In the genomic region with DNA sequence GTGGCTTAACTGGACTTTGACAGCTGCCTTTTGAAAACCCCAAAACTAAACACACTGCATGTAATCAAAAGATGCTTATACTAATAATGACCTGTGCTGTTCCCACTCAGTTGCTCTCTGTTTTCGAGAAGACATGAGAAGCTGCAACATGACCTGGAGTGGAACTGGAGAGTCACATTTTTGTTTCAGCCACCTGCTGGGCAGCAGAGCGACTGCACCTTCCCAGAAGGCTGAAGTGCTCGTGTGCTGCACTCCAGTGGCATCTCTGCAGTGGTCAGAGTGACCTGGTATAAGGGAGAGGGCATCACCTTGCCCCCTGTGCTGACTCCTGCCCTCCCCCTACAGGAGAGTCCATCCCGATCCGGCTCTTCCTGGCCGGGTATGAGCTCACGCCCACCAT, we compare ENCODE assay signal across 9 cellular contexts. TPM values are rescaled to one million over a fixed set of nuclear protein-coding genes. Genes with fewer than 3 reads are reported as not detected.
DNase-seq lines count a peak whose midpoint lies in the region; ATAC-seq and TF ChIP-seq lines count a peak whose summit lies in the region.
"Had no signal": no experiment of that assay in that cellular context is flagged by ENCODE, and none has a peak within 500 bp of the region (broad histone marks: within the 10 kb centered on the region; RNA-seq: fewer than 3 reads in every experiment).

No MANE protein-coding gene starts in this region.

- H3K4me3 Mint-ChIP-seq in natural killer cell, result no peak overlapping the region
- H3K4me3 Mint-ChIP-seq: CD8-positive, alpha-beta memory T cell had no signal

- intact Hi-C loops in natural killer cell (cut with micrococcal nuclease), result loop anchor here (1.0 kb wide), 1 partner anchor 37 kb away; no protein-coding TSS in a partner anchor

- H3K27ac Mint-ChIP-seq in natural killer cell, result no peak overlapping the region

- H3K4me1 Mint-ChIP-seq in natural killer cell, result peaks cover 5 to 9% of the 10 kb centered on the region in 2 donors

- no peak overlapping the region for H3K4me3 ChIP-seq in LNCaP clone FGC (ENCODE audit: low read depth, low read length)
- H3K4me3 ChIP-seq in choroid plexus epithelial cell (ENCODE audit: low read depth, low read length), result no peak overlapping the region

- H3K9me3 Mint-ChIP-seq in natural killer cell, result no peaks in the 10 kb centered on the region
- H3K9me3 Mint-ChIP-seq: CD8-positive, alpha-beta memory T cell had no signal

- ATAC-seq in GM21619 (IDR thresholded peaks at IDR 0.05; ENCODE audit: unreplicated experiment) (peak; percentile 96), natural killer cell (peak; percentile 47 to 77 (median 72)), GM21717 (IDR thresholded peaks at IDR 0.05; ENCODE audit: unreplicated experiment) (no peak)
- no peak for ATAC-seq in activated CD4-positive, CD25-positive, alpha-beta regulatory T cell treated with anti-CD3 and anti-CD28 coated beads, Interleukin-2, amount 50 U/mL, for 24 hours

- peaks cover 32% of the 10 kb centered on the region for H3K36me3 Mint-ChIP-seq in natural killer cell

- H3K27me3 Mint-ChIP-seq in natural killer cell (ENCODE audit: low read depth in 2 of 2), result no peaks in the 10 kb centered on the region
- H3K27me3 Mint-ChIP-seq: CD8-positive, alpha-beta memory T cell had no signal

- DNase-seq in NCI-H146 (lab: John Stamatoyannopoulos, UW) (peak; percentile 24), NCI-H146 treated with DMSO at 0.1 percent for 48 hours (lab: John Stamatoyannopoulos, UW; ENCODE audit: unreplicated experiment) (no peak), LNCaP clone FGC (ENCODE audit: low read depth) (no peak), choroid plexus epithelial cell (ENCODE audit: low read depth) (peak; percentile 64), natural killer cell (no peak)

- TF ChIP-seq CTCF in LNCaP clone FGC (IDR thresholded peaks at IDR 0.05; ENCODE audit: control insufficient read depth, extremely low read depth, insufficient read depth) (peak; percentile 43), choroid plexus epithelial cell (conservative IDR thresholded peaks at IDR 0.05; ENCODE audit: low read depth, low read length) (peak; percentile 70), natural killer cell (IDR thresholded peaks at IDR 0.05) (peak; percentile 63)

RNA-seq across cellular contexts. Expression of a gene that starts 8.6 kb away (rescaled TPM):
- 10 to 100 TPM; 21.6 to 25.4 (median 24.0) TPM for total RNA-seq in natural killer cell

RNA-seq across cellular contexts. Expression of a gene that starts 8.8 kb away (rescaled TPM):
- total RNA-seq in natural killer cell, result 10 to 100 TPM; 24.3 to 42.5 (median 39.3) TPM

RNA-seq across cellular contexts. Expression of a gene that starts 20.1 kb away (rescaled TPM):
- 100 to 1,000 TPM in 2 of 3 donors, 10 to 100 TPM in 1; 83.0 to 113 (median 107) TPM for total RNA-seq in natural killer cell

RNA-seq across cellular contexts. Expression of a gene that starts 20.8 kb away (rescaled TPM):
- total RNA-seq in natural killer cell, result 10 to 100 TPM; 27.6 to 33.6 (median 31.2) TPM

RNA-seq across cellular contexts. Expression of a gene that starts 31.6 kb away (rescaled TPM):
- total RNA-seq in natural killer cell, result under 1 TPM in 1 of 3 donors, not detected in 2; 0.38 TPM

Comparison
In these comparisons a context has a peak if more than half of its experiments do, and no peak if none do; other contexts are left out.
1. DNase-seq: peak in NCI-H146 (single experiment) and choroid plexus epithelial cell (single experiment); none in NCI-H146 treated with DMSO at 0.1 percent for 48 hours (single experiment), LNCaP clone FGC (single experiment) and natural killer cell (single experiment).
2. ATAC-seq: peak in GM21619 (single experiment) and natural killer cell (3 of 3); none in GM21717 (single experiment) and activated CD4-positive, CD25-positive, alpha-beta regulatory T cell treated with anti-CD3 and anti-CD28 coated beads, Interleukin-2, amount 50 U/mL, for 24 hours (0 of 2).
3. Peak in every context shown above with its lines, with median percentiles within 50 percentile points of each other: CTCF ChIP-seq.